In the genomic region with DNA sequence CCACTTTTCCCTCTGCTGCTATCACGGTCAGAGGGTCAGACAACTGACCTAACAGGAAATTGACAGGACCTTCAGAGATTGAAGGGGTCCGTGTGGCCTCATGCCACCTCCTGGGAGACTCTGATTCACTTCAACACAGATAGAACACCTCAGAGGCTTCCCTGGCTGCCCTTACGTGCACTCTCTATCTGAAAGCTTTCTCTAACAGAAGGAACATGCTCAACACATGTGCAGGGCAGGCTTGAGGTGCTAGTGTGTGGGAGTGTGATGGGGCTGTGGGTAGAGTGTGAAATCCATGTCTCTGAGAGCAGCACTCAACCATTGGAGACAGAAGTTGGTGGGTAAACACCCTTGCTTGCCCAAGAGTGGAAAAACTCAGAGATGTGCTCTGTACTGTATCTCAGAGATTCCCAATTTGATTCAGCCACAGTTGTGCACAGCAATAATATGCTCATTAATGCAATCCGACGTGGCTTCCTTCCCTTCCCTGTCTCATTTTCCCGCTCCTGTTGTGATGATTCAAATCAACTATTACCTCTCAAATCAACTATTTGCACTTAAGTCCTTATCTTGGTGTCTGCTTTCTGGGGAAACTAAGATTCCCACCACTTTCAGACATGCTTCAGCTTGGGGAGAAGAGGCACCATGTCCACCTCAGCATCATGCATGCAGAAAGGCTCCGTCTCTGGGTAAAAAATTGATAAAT, we compare ENCODE assay signal across 1 cellular context.
TF ChIP-seq lines count a peak whose summit lies in the region.

No MANE protein-coding gene starts in this region.

TF ChIP-seq in H1, 55 proteins besides CTCF, POLR2A, EP300 and RAD21 (continued from another document):
- TF ChIP-seq USF2 (IDR thresholded peaks at IDR 0.05; ENCODE audit: low read length) (no peak), POU5F1 (IDR thresholded peaks at IDR 0.05; ENCODE audit: low read depth, low read length) (no peak)
